Comparison of ENCODE assay signal across 19 cellular contexts in the genomic region with DNA sequence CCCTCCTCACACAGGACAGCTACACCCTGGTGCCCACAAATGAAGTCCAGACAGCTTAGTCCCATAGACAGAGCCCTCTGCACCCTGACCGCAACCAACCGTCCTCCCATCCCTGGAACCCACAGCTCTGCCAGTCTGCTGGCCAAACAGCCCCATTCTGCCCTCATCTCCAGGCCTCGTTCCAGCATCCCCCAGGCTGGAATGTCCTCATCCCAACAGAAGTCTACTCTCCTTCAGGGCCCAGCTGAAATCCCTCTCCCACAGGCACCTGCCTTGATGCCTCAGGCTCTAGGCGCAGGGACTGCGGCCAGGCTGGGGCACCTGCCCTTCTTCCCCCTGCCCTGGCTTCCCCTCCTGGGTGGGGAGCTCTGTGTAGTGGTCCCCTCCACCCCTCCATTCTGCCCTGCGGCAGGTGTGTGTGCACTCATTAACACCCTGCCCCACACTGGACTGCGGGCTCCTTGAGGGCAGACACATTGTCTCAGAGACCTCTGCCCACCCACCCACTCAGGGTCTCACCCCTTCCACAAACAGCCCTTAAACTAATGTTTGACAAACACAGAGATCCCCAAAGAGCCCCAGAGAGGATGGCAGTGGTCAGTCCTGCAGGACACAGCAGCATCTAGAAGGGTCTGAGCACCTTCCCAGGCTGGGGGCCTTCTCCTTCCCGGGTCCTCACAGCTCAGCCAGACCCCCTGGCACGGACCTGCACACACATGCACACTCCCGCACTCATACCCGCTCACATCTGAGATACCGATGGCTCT. TPM values are rescaled to one million over a fixed set of nuclear protein-coding genes. Genes with fewer than 3 reads are reported as not detected.
DNase-seq lines count a peak whose midpoint lies in the region; ATAC-seq and TF ChIP-seq lines count a peak whose summit lies in the region.
"Had no signal": no experiment of that assay in that cellular context is flagged by ENCODE, and none has a peak within 500 bp of the region (broad histone marks: within the 10 kb centered on the region; RNA-seq: fewer than 3 reads in every experiment).

No MANE protein-coding gene starts in this region.

- H3K4me2 ChIP-seq in Loucy (ENCODE audit: low read depth, low read length, poor library complexity, severe bottlenecking): peak overlapping the region; percentile 4
- H3K4me2 ChIP-seq in hepatocyte: peak overlapping the region; percentile 95

- H3K27ac Mint-ChIP-seq in activated naive CD8-positive, alpha-beta T cell: no peak overlapping the region
- no peak overlapping the region for H3K27ac Mint-ChIP-seq in activated naive CD8-positive, alpha-beta T cell treated with anti-CD3 and anti-CD28 coated beads, Interleukin-2, amount 50 U/mL, for 24 hours
- no peak overlapping the region for H3K27ac Mint-ChIP-seq in stimulated activated memory B cell treated with anti-CD40 and anti-IgM and Interleukin-4, amounts not matched to agents 10 μg/mL and 1 μg/mL and 100 μg/mL, for 72 hours
- H3K27ac Mint-ChIP-seq: activated T-helper 2 cell treated with anti-CD3 and anti-CD28 coated beads, Interferon-gamma antibody, Interleukin-2, Interleukin-4, amounts not matched to agents 10 μg/mL and 5 μg/mL and 100 μg/mL, durations not matched to agents 14 hours and 24 hours and 36 hours had no signal

- H3K9me3 ChIP-seq in Loucy (ENCODE audit: insufficient read depth, low read depth, low read length) (no peaks in the 10 kb centered on the region), hepatocyte (ENCODE audit: low read depth) (no peaks in the 10 kb centered on the region)
- H3K9me3 ChIP-seq: prostate gland, vagina had no signal

- peaks cover 24% of the 10 kb centered on the region for H3K27me3 Mint-ChIP-seq in activated naive CD8-positive, alpha-beta T cell
- H3K27me3 Mint-ChIP-seq in activated naive CD8-positive, alpha-beta T cell treated with anti-CD3 and anti-CD28 coated beads, Interleukin-2, amount 50 U/mL, for 24 hours: peaks cover 61% of the 10 kb centered on the region
- H3K27me3 Mint-ChIP-seq in stimulated activated memory B cell treated with anti-CD40 and anti-IgM and Interleukin-4, amounts not matched to agents 10 μg/mL and 1 μg/mL and 100 μg/mL, for 72 hours: peaks cover 97% of the 10 kb centered on the region

- no peaks in the 10 kb centered on the region for H3F3A ChIP-seq in Loucy (ENCODE audit: low read depth)

- H3K9me2 ChIP-seq in Loucy (replicated peaks; ENCODE audit: low read depth, low read length) (no peaks in the 10 kb centered on the region), hepatocyte (replicated peaks; ENCODE audit: insufficient read depth) (no peaks in the 10 kb centered on the region)

- no peaks in the 10 kb centered on the region for H3K36me3 Mint-ChIP-seq in activated naive CD8-positive, alpha-beta T cell
- H3K36me3 Mint-ChIP-seq in activated naive CD8-positive, alpha-beta T cell treated with anti-CD3 and anti-CD28 coated beads, Interleukin-2, amount 50 U/mL, for 24 hours (ENCODE audit: low read depth): no peaks in the 10 kb centered on the region
- no peaks in the 10 kb centered on the region for H3K36me3 Mint-ChIP-seq in stimulated activated memory B cell treated with anti-CD40 and anti-IgM and Interleukin-4, amounts not matched to agents 10 μg/mL and 1 μg/mL and 100 μg/mL, for 72 hours

- H3K9ac ChIP-seq in Loucy (ENCODE audit: low read depth, low read length, poor library complexity, severe bottlenecking): no peak overlapping the region

- no peaks in the 10 kb centered on the region for H3K27me3 ChIP-seq in Loucy (ENCODE audit: insufficient read depth, low read length, poor library complexity, severe bottlenecking)
- peaks cover 73% of the 10 kb centered on the region for H3K27me3 ChIP-seq in hepatocyte

- H3K4me1 ChIP-seq in Loucy (ENCODE audit: insufficient read depth, low read length, poor library complexity, severe bottlenecking): no peaks in the 10 kb centered on the region
- peaks cover 17% of the 10 kb centered on the region for H3K4me1 ChIP-seq in hepatocyte (ENCODE audit: insufficient read depth)

- no peaks in the 10 kb centered on the region for H3K9me3 Mint-ChIP-seq in activated naive CD8-positive, alpha-beta T cell (ENCODE audit: low read depth)
- H3K9me3 Mint-ChIP-seq in activated naive CD8-positive, alpha-beta T cell treated with anti-CD3 and anti-CD28 coated beads, Interleukin-2, amount 50 U/mL, for 24 hours: no peaks in the 10 kb centered on the region
- no peaks in the 10 kb centered on the region for H3K9me3 Mint-ChIP-seq in stimulated activated memory B cell treated with anti-CD40 and anti-IgM and Interleukin-4, amounts not matched to agents 10 μg/mL and 1 μg/mL and 100 μg/mL, for 72 hours
- H3K9me3 Mint-ChIP-seq: activated T-helper 2 cell treated with anti-CD3 and anti-CD28 coated beads, Interferon-gamma antibody, Interleukin-2, Interleukin-4, amounts not matched to agents 10 μg/mL and 5 μg/mL and 100 μg/mL, durations not matched to agents 14 hours and 24 hours and 36 hours had no signal

- H3K27ac ChIP-seq in hepatocyte: no peak overlapping the region
- H3K27ac ChIP-seq: HL-60, prostate gland, vagina had no signal

- H3K4me3 Mint-ChIP-seq in activated naive CD8-positive, alpha-beta T cell: peak overlapping the region; percentile 64
- no peak overlapping the region for H3K4me3 Mint-ChIP-seq in activated naive CD8-positive, alpha-beta T cell treated with anti-CD3 and anti-CD28 coated beads, Interleukin-2, amount 50 U/mL, for 24 hours
- peak overlapping the region; percentile 49 for H3K4me3 Mint-ChIP-seq in stimulated activated memory B cell treated with anti-CD40 and anti-IgM and Interleukin-4, amounts not matched to agents 10 μg/mL and 1 μg/mL and 100 μg/mL, for 72 hours

- H3K79me2 ChIP-seq in Loucy (ENCODE audit: insufficient read depth, low read length) (no peaks in the 10 kb centered on the region), hepatocyte (no peaks in the 10 kb centered on the region)

- H3K36me3 ChIP-seq in Loucy (ENCODE audit: insufficient read depth, low read length) (no peaks in the 10 kb centered on the region), hepatocyte (replicated peaks; ENCODE audit: insufficient read depth, low read depth) (no peaks in the 10 kb centered on the region)
- H3K36me3 ChIP-seq: prostate gland, vagina had no signal

- peaks cover 10% of the 10 kb centered on the region for H3K4me1 Mint-ChIP-seq in activated naive CD8-positive, alpha-beta T cell (ENCODE audit: low read depth)
- H3K4me1 Mint-ChIP-seq in activated naive CD8-positive, alpha-beta T cell treated with anti-CD3 and anti-CD28 coated beads, Interleukin-2, amount 50 U/mL, for 24 hours: peaks cover 10% of the 10 kb centered on the region
- peaks cover 39% of the 10 kb centered on the region for H3K4me1 Mint-ChIP-seq in stimulated activated memory B cell treated with anti-CD40 and anti-IgM and Interleukin-4, amounts not matched to agents 10 μg/mL and 1 μg/mL and 100 μg/mL, for 72 hours

- 65% methylated on average over 12 of the region's 12 CpGs for WGBS in hepatocyte (ENCODE audit: low lambda C conversion rate, missing lambda C conversion rate)

- TF ChIP-seq CTCF in Loucy (conservative IDR thresholded peaks at IDR 0.05; ENCODE audit: low read length) (no peak), hepatocyte (IDR thresholded peaks at IDR 0.05; ENCODE audit: poor library complexity) (no peak)

- DNase-seq in activated naive CD8-positive, alpha-beta T cell treated with anti-CD3 and anti-CD28 coated beads, Interleukin-2, amount 50 U/mL, for 24 hours: no peak
- no peak for DNase-seq in hepatocyte (ENCODE audit: low spot score)
- no peak for DNase-seq in D341Med (ENCODE audit: low spot score)
- no peak for DNase-seq in NK-92 treated with Interleukin-12 subunit alpha and Interleukin-12 subunit beta, amount 100 ng/mL, for 24 hours (lab: John Stamatoyannopoulos, UW)
- DNase-seq: GDM1, hippocampal formation, mammary epithelial cell, NCI-H187 treated with DMSO at 0.1 percent for 48 hours had no signal

- H3K4me3 ChIP-seq in Loucy (ENCODE audit: low read length, poor library complexity, severe bottlenecking): no peak overlapping the region
- no peak overlapping the region for H3K4me3 ChIP-seq in hepatocyte

- no peaks in the 10 kb centered on the region for H4K20me1 ChIP-seq in Loucy (ENCODE audit: insufficient read depth, low read length, poor library complexity, severe bottlenecking)
- no peaks in the 10 kb centered on the region for H4K20me1 ChIP-seq in hepatocyte (ENCODE audit: insufficient read depth, poor library complexity, severe bottlenecking)

- H2AFZ ChIP-seq in Loucy (ENCODE audit: low read length): no peak overlapping the region
- no peak overlapping the region for H2AFZ ChIP-seq in hepatocyte

- no peak for ATAC-seq in activated naive CD8-positive, alpha-beta T cell treated with anti-CD3 and anti-CD28 coated beads, Interleukin-2, amount 50 U/mL, for 24 hours
- no peak for ATAC-seq in stimulated activated memory B cell treated with anti-CD40 and anti-IgM and Interleukin-4, amounts not matched to agents 10 μg/mL and 1 μg/mL and 100 μg/mL, for 72 hours
- no peak for ATAC-seq in HG03378 (IDR thresholded peaks at IDR 0.05; ENCODE audit: unreplicated experiment)

RNA-seq across cellular contexts. Expression of gene GRIN2C, which starts 0.8 kb away (rescaled TPM):
- not detected in 2 replicates for total RNA-seq in hepatocyte
- polyA plus RNA-seq in hepatocyte: 0.13 and 0.27 TPM in 2 replicates
- total RNA-seq: vagina had no signal
- polyA plus RNA-seq: mammary epithelial cell had no signal

RNA-seq across cellular contexts. Expression of gene FDXR, which starts 13.9 kb away (rescaled TPM):
- 9.3 and 12.2 TPM in 2 replicates for total RNA-seq in hepatocyte
- 14.2 and 17.8 TPM in 2 replicates for polyA plus RNA-seq in hepatocyte

RNA-seq across cellular contexts. Expression of gene FADS6, which starts 34.6 kb away (rescaled TPM):
- total RNA-seq in hepatocyte: 4.0 and 4.2 TPM in 2 replicates
- polyA plus RNA-seq in hepatocyte: 1.4 and 4.3 TPM in 2 replicates
- total RNA-seq: activated T-helper 2 cell treated with anti-CD3 and anti-CD28 coated beads, Interferon-gamma antibody, Interleukin-2, Interleukin-4, amounts not matched to agents 10 μg/mL and 5 μg/mL and 100 μg/mL, durations not matched to agents 14 hours and 24 hours and 36 hours; cardiac septum; LHCN-M2; mammary epithelial cell; prostate gland had no signal
- polyA plus RNA-seq: BJ, mammary epithelial cell had no signal
